8 cellular contexts compared by ENCODE assay signal in the genomic region with DNA sequence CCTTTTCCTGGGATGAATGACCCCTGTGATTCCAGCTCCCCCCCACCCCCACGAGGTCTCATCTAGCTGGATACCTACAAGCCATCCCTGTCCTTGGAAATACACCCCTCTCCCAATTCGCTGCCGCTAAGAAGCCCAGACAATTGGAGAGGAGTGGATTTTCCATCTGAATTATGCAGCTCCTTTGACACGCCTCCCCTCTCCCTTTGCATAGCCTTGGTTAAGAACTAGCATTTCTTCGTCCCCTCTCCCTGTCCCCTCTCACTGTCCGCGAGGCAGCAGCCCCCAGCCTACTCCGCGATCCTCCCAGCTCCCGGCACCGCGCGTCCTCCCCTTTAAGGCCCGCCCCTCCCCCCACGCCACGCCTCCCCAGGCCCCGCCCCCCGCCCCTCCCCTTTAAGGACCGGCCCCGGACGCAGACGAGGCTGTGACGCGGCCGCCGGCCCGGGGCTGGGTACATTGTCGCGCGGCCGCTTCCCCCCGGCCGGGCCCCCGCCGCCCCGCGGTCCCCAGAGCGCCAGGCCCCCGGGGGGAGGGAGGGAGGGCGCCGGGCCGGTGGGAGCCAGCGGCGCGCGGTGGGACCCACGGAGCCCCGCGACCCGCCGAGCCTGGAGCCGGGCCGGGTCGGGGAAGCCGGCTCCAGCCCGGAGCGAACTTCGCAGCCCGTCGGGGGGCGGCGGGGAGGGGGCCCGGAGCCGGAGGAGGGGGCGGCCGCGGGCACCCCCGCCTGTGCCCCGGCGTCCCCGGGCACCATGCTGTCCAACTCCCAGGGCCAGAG. TPM values are rescaled to one million over a fixed set of nuclear protein-coding genes. Genes with fewer than 3 reads are reported as not detected.
DNase-seq lines count a peak whose midpoint lies in the region; ATAC-seq, FAIRE-seq and TF ChIP-seq lines count a peak whose summit lies in the region.

A gene (plus strand): TSS at position 428 of the 778 bp plus-strand sequence. CDS start 325 bp downstream, at position 753.

- CTCF ChIA-PET in activated CD4-positive, alpha-beta memory T cell treated with anti-CD3 and anti-CD28 coated beads, Interleukin-2, amount 10 ng/mL, durations not matched to agents 7 days and 5 days (lab: Charles Lee), result interaction anchor here (0.9 to 1.8 kb wide), 3 partner anchors 26 to 205 kb away, joined by 3 to 4 read pairs (median 4); no protein-coding TSS in a partner anchor

- H3K36me3 Mint-ChIP-seq in activated CD4-positive, alpha-beta memory T cell treated with anti-CD3 and anti-CD28 coated beads, Interleukin-2, amount 10 ng/mL, durations not matched to agents 7 days and 5 days (ENCODE audit: low read depth), result peaks cover 8% of the 10 kb centered on the region

- no peaks in the 10 kb centered on the region for H3K9me3 Mint-ChIP-seq in activated CD4-positive, alpha-beta memory T cell treated with anti-CD3 and anti-CD28 coated beads, Interleukin-2, amount 10 ng/mL, durations not matched to agents 7 days and 5 days

- H3K4me1 ChIP-seq in ectodermal cell (ENCODE audit: control insufficient read depth, insufficient read depth, low read length), result peaks cover 20% of the 10 kb centered on the region

- peaks cover 4% of the 10 kb centered on the region for H3K27me3 Mint-ChIP-seq in activated CD4-positive, alpha-beta memory T cell treated with anti-CD3 and anti-CD28 coated beads, Interleukin-2, amount 10 ng/mL, durations not matched to agents 7 days and 5 days

- no peak for FAIRE-seq in GM12891 (lab: Jason Lieb, UNC)

- peak within 1 kb of the TSS; percentile 95 for H3K27ac Mint-ChIP-seq in activated CD4-positive, alpha-beta memory T cell treated with anti-CD3 and anti-CD28 coated beads, Interleukin-2, amount 10 ng/mL, durations not matched to agents 7 days and 5 days

- 0% methylated on average over 67 to 68 of the region's 71 CpGs for WGBS in ectodermal cell, 2 experiments

- DNase-seq in GM12891 (ENCODE audit: insufficient read length, low spot score), result peak; percentile 89
- DNase-seq in NCI-H526 treated with DMSO at 0.1 percent for 48 hours (lab: John Stamatoyannopoulos, UW), result peak; percentile 5
- DNase-seq in activated CD4-positive, alpha-beta memory T cell treated with anti-CD3 and anti-CD28 coated beads, Interleukin-2, amount 10 ng/mL, durations not matched to agents 7 days and 5 days, result peak; percentile 80
- peak; percentile 70 to 88 for DNase-seq in lung microvascular endothelial cell (ENCODE audit: low read depth in 2 of 2)
- DNase-seq in stimulated activated CD4-positive, alpha-beta T cell treated with anti-CD3 and anti-CD28 coated beads, TNF-alpha, amount 100 ng/mL, for 24 hours (ENCODE audit: low read depth in 3 of 3), result peak; percentile 50 to 68 (median 56)

- H3K27me3 ChIP-seq in ectodermal cell (ENCODE audit: control insufficient read depth, insufficient read depth, low read length, poor library complexity, severe bottlenecking), result peaks cover 40% of the 10 kb centered on the region

- H3K4me3 Mint-ChIP-seq in activated CD4-positive, alpha-beta memory T cell treated with anti-CD3 and anti-CD28 coated beads, Interleukin-2, amount 10 ng/mL, durations not matched to agents 7 days and 5 days, result peak within 1 kb of the TSS; percentile 93

- TF ChIP-seq POLR2A in GM12891 (IDR thresholded peaks at IDR 0.05; ENCODE audit: low read depth, low read length), result no peak

- H3K4me3 ChIP-seq in ectodermal cell (ENCODE audit: insufficient read depth, low read depth, low read length), result peak within 1 kb of the TSS; percentile 80

- H3K9me3 ChIP-seq in ectodermal cell (ENCODE audit: control insufficient read depth, low read length), result no peaks in the 10 kb centered on the region

- H3K27ac ChIP-seq in ectodermal cell (ENCODE audit: insufficient read depth, low read depth, low read length, poor library complexity, severe bottlenecking), result peak within 1 kb of the TSS; percentile 52

- POLR2A ChIA-PET in activated CD4-positive, alpha-beta memory T cell treated with anti-CD3 and anti-CD28 coated beads, Interleukin-2, amount 10 ng/mL, durations not matched to agents 7 days and 5 days (lab: Charles Lee), result interaction anchor here (0.6 to 2.9 kb wide), 10 partner anchors 17 to 232 kb away, joined by 3 to 11 read pairs (median 4); a partner anchor contains a TSS

- H3K4me1 Mint-ChIP-seq in activated CD4-positive, alpha-beta memory T cell treated with anti-CD3 and anti-CD28 coated beads, Interleukin-2, amount 10 ng/mL, durations not matched to agents 7 days and 5 days, result peaks cover 42% of the 10 kb centered on the region

- no peaks in the 10 kb centered on the region for H3K36me3 ChIP-seq in ectodermal cell (ENCODE audit: control insufficient read depth, insufficient read depth, low read length)

- peak; percentile 41 for ATAC-seq in HG02852 (IDR thresholded peaks at IDR 0.05; ENCODE audit: unreplicated experiment)
- ATAC-seq in HG02870 (IDR thresholded peaks at IDR 0.05; ENCODE audit: unreplicated experiment), result no peak

TF ChIP-seq in GM12891, 5 proteins besides CTCF, POLR2A, EP300 and RAD21:
- TF ChIP-seq SPI1 (IDR thresholded peaks at IDR 0.05; ENCODE audit: low read depth, low read length), result no peak
- TF ChIP-seq POU2F2 (IDR thresholded peaks at IDR 0.05; ENCODE audit: low read depth, low read length), result no peak
- no peak for TF ChIP-seq TAF1 (IDR thresholded peaks at IDR 0.05; ENCODE audit: low read depth, low read length)
- no peak for TF ChIP-seq PAX5 (IDR thresholded peaks at IDR 0.05; ENCODE audit: insufficient read depth, low read length, severe bottlenecking)
TF ChIP-seq in GM12891: peak in this region for 0.

RNA-seq across cellular contexts. Expression of the gene that starts here (rescaled TPM):
- polyA plus RNA-seq in GM12891 (2012; ENCODE audit: low read depth, missing spikeins), result 59.4 TPM
- total RNA-seq in activated CD4-positive, alpha-beta memory T cell treated with anti-CD3 and anti-CD28 coated beads, Interleukin-2, amount 10 ng/mL, durations not matched to agents 7 days and 5 days, result 10 to 100 TPM; 89.1 to 95.2 TPM
- 77.5 TPM for polyA plus RNA-seq in ectodermal cell (2013, experiment 1 of 4)
- 77.3 TPM for polyA plus RNA-seq in ectodermal cell (2013, experiment 2 of 4)
- 63.0 TPM for polyA plus RNA-seq in ectodermal cell (2013, experiment 3 of 4)
- 72.9 TPM for polyA plus RNA-seq in ectodermal cell (2013, experiment 4 of 4)
- 24.6 and 30.2 TPM in 2 replicates for total RNA-seq in lung microvascular endothelial cell

Comparison
In these comparisons a context has a peak if more than half of its experiments do, and no peak if none do; other contexts are left out.
1. DNase-seq: peak in every context shown above with its lines; median percentile 89 in GM12891; 80 in activated CD4-positive, alpha-beta memory T cell treated with anti-CD3 and anti-CD28 coated beads, Interleukin-2, amount 10 ng/mL, durations not matched to agents 7 days and 5 days; 79 in lung microvascular endothelial cell; 56 in stimulated activated CD4-positive, alpha-beta T cell treated with anti-CD3 and anti-CD28 coated beads, TNF-alpha, amount 100 ng/mL, for 24 hours; 5 in NCI-H526 treated with DMSO at 0.1 percent for 48 hours.